Comparison of ENCODE assay signal across 13 cellular contexts in genomic region chr16:81553080-81553813, GRCh38.
DNase-seq lines count a peak whose midpoint lies in the region; ATAC-seq and TF ChIP-seq lines count a peak whose summit lies in the region.
"Had no signal": no experiment of that assay in that cellular context is flagged by ENCODE, and none has a peak within 500 bp of the region (broad histone marks: within the 10 kb centered on the region; RNA-seq: fewer than 3 reads in every experiment).

No MANE protein-coding gene starts in this region.

- no peak for TF ChIP-seq CTCF in body of pancreas (IDR thresholded peaks at IDR 0.05)
- no peak for TF ChIP-seq CTCF in hepatocyte (IDR thresholded peaks at IDR 0.05; ENCODE audit: poor library complexity)
- TF ChIP-seq CTCF in Calu3 (IDR thresholded peaks at IDR 0.05; ENCODE audit: unreplicated experiment), result no peak

- H3K27ac Mint-ChIP-seq in CD8-positive, alpha-beta memory T cell, result peak overlapping the region in 7 of 8 donors; percentile 23 to 98 (median 79)
- no peak overlapping the region for H3K27ac Mint-ChIP-seq in Calu3 (ENCODE audit: unreplicated experiment)

- WGBS in body of pancreas, 2 donors, result 78 to 79% methylated on average over 14 to 22 of the region's 22 CpGs
- WGBS in hepatocyte (ENCODE audit: low lambda C conversion rate, missing lambda C conversion rate), result 65% methylated on average over 22 of the region's 22 CpGs

- ATAC-seq in body of pancreas (no peak), HG02678 (IDR thresholded peaks at IDR 0.05; ENCODE audit: unreplicated experiment) (no peak)
- ATAC-seq in activated CD4-positive, CD25-positive, alpha-beta regulatory T cell treated with anti-CD3 and anti-CD28 coated beads, Interleukin-2, amount 50 U/mL, for 24 hours, result no peak

- H3K4me3 Mint-ChIP-seq in CD8-positive, alpha-beta memory T cell, result peak overlapping the region in 1 of 7 donors; percentile 48
- H3K4me3 Mint-ChIP-seq in Calu3 (ENCODE audit: low read depth, unreplicated experiment), result no peak overlapping the region

- no peak for DNase-seq in CD8-positive, alpha-beta memory T cell
- DNase-seq in body of pancreas, result no peak
- peak; percentile 27 for DNase-seq in hepatocyte (ENCODE audit: low spot score)
- no peak for DNase-seq in HUDEP-2 (lab: John Stamatoyannopoulos, UW; ENCODE audit: unreplicated experiment in 76 of 76)
- DNase-seq in Calu3, result no peak
- DNase-seq: activated T-cell treated with anti-CD3 and anti-CD28 coated beads, Interleukin-2, amount 50 U/mL, for 1 hour; NCI-H526; stimulated activated naive CD4-positive, alpha-beta T cell treated with Interleukin-2 at 50 U/mL for 16 hours; T-helper 9 cell had no signal

- H3K4me2 ChIP-seq in hepatocyte, result peak overlapping the region; percentile 33

- TF ChIP-seq POLR2A in body of pancreas (IDR thresholded peaks at IDR 0.05), result no peak

- H2AFZ ChIP-seq in hepatocyte, result no peak overlapping the region

- H3K4me1 Mint-ChIP-seq in CD8-positive, alpha-beta memory T cell, result peaks cover 49 to 87% (median 63%) of the 10 kb centered on the region in 3 donors
- H3K4me1 Mint-ChIP-seq in Calu3 (ENCODE audit: low read depth, unreplicated experiment), result peaks cover 80% of the 10 kb centered on the region

- H3K4me1 ChIP-seq in CD8-positive, alpha-beta memory T cell (ENCODE audit: insufficient read depth, low read length), result no peaks in the 10 kb centered on the region
- peaks cover 55% of the 10 kb centered on the region for H3K4me1 ChIP-seq in body of pancreas
- peaks cover 21% of the 10 kb centered on the region for H3K4me1 ChIP-seq in hepatocyte (ENCODE audit: insufficient read depth)
- no peaks in the 10 kb centered on the region for H3K4me1 ChIP-seq in rectal smooth muscle tissue (ENCODE audit: control insufficient read depth, insufficient read depth, low read length)

- H3K4me3 ChIP-seq in CD8-positive, alpha-beta memory T cell (ENCODE audit: low read length), result no peak overlapping the region
- H3K4me3 ChIP-seq in body of pancreas (no peak overlapping the region), hepatocyte (no peak overlapping the region), rectal smooth muscle tissue (ENCODE audit: low read length) (peak overlapping the region; percentile 5)

- H3K9me2 ChIP-seq in hepatocyte (replicated peaks; ENCODE audit: insufficient read depth), result no peaks in the 10 kb centered on the region

- no peaks in the 10 kb centered on the region for H3K9me3 ChIP-seq in CD8-positive, alpha-beta memory T cell (ENCODE audit: low read length)
- no peaks in the 10 kb centered on the region for H3K9me3 ChIP-seq in body of pancreas
- no peaks in the 10 kb centered on the region for H3K9me3 ChIP-seq in hepatocyte (ENCODE audit: low read depth)

- intact Hi-C loops in body of pancreas (cut with DNase I) (no loop called here), Calu3 (cut with micrococcal nuclease; ENCODE audit: unreplicated experiment) (no loop called here)

- H3K9ac ChIP-seq in rectal smooth muscle tissue (ENCODE audit: low read length), result no peak overlapping the region

- POLR2A ChIA-PET in CD8-positive, alpha-beta memory T cell (lab: Charles Lee), result no interaction called here

- peaks cover 94% of the 10 kb centered on the region for H3K79me2 ChIP-seq in hepatocyte

- no peaks in the 10 kb centered on the region for H3K36me3 ChIP-seq in CD8-positive, alpha-beta memory T cell (ENCODE audit: insufficient read depth, low read length)
- no peaks in the 10 kb centered on the region for H3K36me3 ChIP-seq in body of pancreas (replicated peaks in 1 of 2; ENCODE audit: insufficient read depth in 1 of 2, low read depth in 2 of 2)
- H3K36me3 ChIP-seq in hepatocyte (replicated peaks; ENCODE audit: insufficient read depth, low read depth), result no peaks in the 10 kb centered on the region
- H3K36me3 ChIP-seq in rectal smooth muscle tissue (ENCODE audit: control insufficient read depth, insufficient read depth, low read length), result no peaks in the 10 kb centered on the region

- no peak overlapping the region for H3K27ac ChIP-seq in CD8-positive, alpha-beta memory T cell (ENCODE audit: low read depth, low read length)
- H3K27ac ChIP-seq in body of pancreas (peak overlapping the region in 3 of 4 donors; percentile 34 to 53 (median 48)), hepatocyte (peak overlapping the region; percentile 55), rectal smooth muscle tissue (ENCODE audit: low read depth, low read length) (no peak overlapping the region)
- H3K27ac ChIP-seq: C4-2B had no signal

- H3K27me3 Mint-ChIP-seq in CD8-positive, alpha-beta memory T cell, result no peaks in the 10 kb centered on the region
- no peaks in the 10 kb centered on the region for H3K27me3 Mint-ChIP-seq in Calu3 (ENCODE audit: unreplicated experiment)

- H3K36me3 Mint-ChIP-seq in CD8-positive, alpha-beta memory T cell, result peaks cover 3 to 6% (median 4%) of the 10 kb centered on the region in 3 donors
- peaks cover 22% of the 10 kb centered on the region for H3K36me3 Mint-ChIP-seq in Calu3 (ENCODE audit: insufficient read depth, unreplicated experiment)

- no TSS peak for BruUV-seq in Calu3 (replicated peaks; lab: Mats Ljungman, UMichigan)

- no peaks in the 10 kb centered on the region for H3K27me3 ChIP-seq in CD8-positive, alpha-beta memory T cell (ENCODE audit: insufficient read depth, low read length, poor library complexity, severe bottlenecking)
- H3K27me3 ChIP-seq in body of pancreas, result no peaks in the 10 kb centered on the region
- no peaks in the 10 kb centered on the region for H3K27me3 ChIP-seq in hepatocyte
- no peaks in the 10 kb centered on the region for H3K27me3 ChIP-seq in rectal smooth muscle tissue (ENCODE audit: control insufficient read depth, insufficient read depth, low read length)

- peaks cover 5% of the 10 kb centered on the region for H4K20me1 ChIP-seq in hepatocyte (ENCODE audit: insufficient read depth, poor library complexity, severe bottlenecking)

- H3K9me3 Mint-ChIP-seq in CD8-positive, alpha-beta memory T cell, result no peaks in the 10 kb centered on the region
- no peaks in the 10 kb centered on the region for H3K9me3 Mint-ChIP-seq in Calu3 (ENCODE audit: low read depth, unreplicated experiment)

- CTCF ChIA-PET in CD8-positive, alpha-beta memory T cell (lab: Charles Lee), result no interaction called here
- CTCF ChIA-PET in Calu3 (lab: Charles Lee), result no interaction called here

Comparison
In these comparisons a context has a peak if more than half of its experiments do, and no peak if none do; other contexts are left out.
1. H3K27ac ChIP-seq: peak in body of pancreas (3 of 4) and hepatocyte (single experiment); none in CD8-positive, alpha-beta memory T cell (single experiment) and rectal smooth muscle tissue (single experiment).